In genomic region chr11:6608726-6609501, GRCh38 we compare ENCODE assay signal across 12 cellular contexts. TPM values are rescaled to one million over a fixed set of nuclear protein-coding genes. Genes with fewer than 3 reads are reported as not detected.
DNase-seq lines count a peak whose midpoint lies in the region; ATAC-seq, FAIRE-seq and TF ChIP-seq lines count a peak whose summit lies in the region.
"Had no signal": no experiment of that assay in that cellular context is flagged by ENCODE, and none has a peak within 500 bp of the region (broad histone marks: within the 10 kb centered on the region; RNA-seq: fewer than 3 reads in every experiment).

No MANE protein-coding gene starts in this region.

- TF ChIP-seq CTCF in heart right ventricle (IDR thresholded peaks at IDR 0.05) (no peak), astrocyte (IDR thresholded peaks at IDR 0.05; ENCODE audit: insufficient read depth, low read depth, low read length) (no peak), nephron (IDR thresholded peaks at IDR 0.05; ENCODE audit: unreplicated experiment in 3 of 3) (no peak), vagina (IDR thresholded peaks at IDR 0.05) (no peak)

- H3K9me3 ChIP-seq in heart right ventricle: no peaks in the 10 kb centered on the region
- H3K9me3 ChIP-seq in astrocyte (ENCODE audit: insufficient read depth, low read depth, low read length): no peaks in the 10 kb centered on the region
- no peaks in the 10 kb centered on the region for H3K9me3 ChIP-seq in vagina
- no peaks in the 10 kb centered on the region for H3K9me3 ChIP-seq in MG63

- H3K79me2 ChIP-seq in astrocyte (ENCODE audit: insufficient read depth, low read length): peaks cover 79% of the 10 kb centered on the region

- H3K4me1 Mint-ChIP-seq in astrocyte (ENCODE audit: low read depth, unreplicated experiment): peaks cover 38% of the 10 kb centered on the region
- H3K4me1 Mint-ChIP-seq in nephron: peaks cover 20% of the 10 kb centered on the region

- H3K4me1 ChIP-seq in heart right ventricle: peaks cover 11 to 84% (median 64%) of the 10 kb centered on the region in 9 donors
- H3K4me1 ChIP-seq in astrocyte (ENCODE audit: insufficient read depth, low read length): peaks cover 60% of the 10 kb centered on the region
- H3K4me1 ChIP-seq in vagina: peaks cover 59% of the 10 kb centered on the region

- no peak overlapping the region for H3K4me3 ChIP-seq in heart right ventricle
- H3K4me3 ChIP-seq in astrocyte (ENCODE audit: insufficient read depth, low read depth, low read length): no peak overlapping the region
- no peak overlapping the region for H3K4me3 ChIP-seq in vagina
- no peak overlapping the region for H3K4me3 ChIP-seq in MG63

- peak in 1 of 2 donors; percentile 3 for DNase-seq in heart right ventricle
- no peak for DNase-seq in left ventricle myocardium superior
- DNase-seq in astrocyte (ENCODE audit: low read depth): no peak
- peak in 1 of 2 donors; percentile 85 for DNase-seq in vagina (ENCODE audit: extremely low spot score in 2 of 2)
- DNase-seq in MG63: no peak
- DNase-seq: NCI-H1436 had no signal

- peaks cover 13% of the 10 kb centered on the region for H4K20me1 ChIP-seq in astrocyte (ENCODE audit: insufficient read depth, low read length)

- H3K36me3 Mint-ChIP-seq in astrocyte (ENCODE audit: low read depth, unreplicated experiment): peaks cover 20% of the 10 kb centered on the region
- peaks cover 27% of the 10 kb centered on the region for H3K36me3 Mint-ChIP-seq in nephron (ENCODE audit: low read depth)

- H3K27ac ChIP-seq in heart right ventricle (peak overlapping the region in 8 of 10 donors; percentile 4 to 99 (median 97)), astrocyte (ENCODE audit: low read depth, low read length) (peak overlapping the region; percentile 29), vagina (peak overlapping the region; percentile 87)
- H3K27ac ChIP-seq: C4-2B had no signal

- H3K36me3 ChIP-seq in heart right ventricle: peaks cover 3 to 50% (median 35%) of the 10 kb centered on the region in 9 donors
- peaks cover 38% of the 10 kb centered on the region for H3K36me3 ChIP-seq in astrocyte (ENCODE audit: insufficient read depth, low read length)
- H3K36me3 ChIP-seq in vagina: peaks cover 0 to 32% of the 10 kb centered on the region in 2 donors
- H3K36me3 ChIP-seq in MG63: peaks cover 67% of the 10 kb centered on the region

- no peak overlapping the region for H2AFZ ChIP-seq in astrocyte (ENCODE audit: low read depth, low read length)

- ATAC-seq in heart right ventricle (no peak), left ventricle myocardium superior (no peak), GM21529 (IDR thresholded peaks at IDR 0.05; ENCODE audit: unreplicated experiment) (no peak), HG03457 (IDR thresholded peaks at IDR 0.05; ENCODE audit: unreplicated experiment) (no peak)

- intact Hi-C loops in heart right ventricle (cut with DNase I): loop anchor here in 2 of 10 donors (5.0 to 10.0 kb wide), 2 partner anchors 74 to 127 kb away; partner anchors contain the start of genes ARFIP2 (in 1 of the 2) and TIMM10B (in 1 of the 2)
- intact Hi-C loops in left ventricle myocardium superior (cut with micrococcal nuclease): no loop called here
- intact Hi-C loops in vagina (cut with DNase I): loop anchor here (10.0 kb wide), 1 partner anchor 46 kb away; the partner anchor contains the start of gene DCHS1

- no peak for TF ChIP-seq POLR2A in vagina (IDR thresholded peaks at IDR 0.05)

- peak overlapping the region; percentile 97 for H3K4me2 ChIP-seq in astrocyte (ENCODE audit: low read length)

- H3K9ac ChIP-seq in astrocyte (ENCODE audit: low read length): peak overlapping the region; percentile 1

- no peaks in the 10 kb centered on the region for H3K9me3 Mint-ChIP-seq in astrocyte (ENCODE audit: unreplicated experiment)
- H3K9me3 Mint-ChIP-seq in nephron: no peaks in the 10 kb centered on the region

- H3K27ac Mint-ChIP-seq in astrocyte (ENCODE audit: unreplicated experiment) (peak overlapping the region; percentile 56), nephron (peak overlapping the region in 2 of 3 experiments; percentile 22 to 44)

- no peak for FAIRE-seq in astrocyte (lab: Jason Lieb, UNC)
- FAIRE-seq: endometrium, urothelium cell line had no signal

- no peak overlapping the region for H3K4me3 Mint-ChIP-seq in astrocyte (ENCODE audit: unreplicated experiment)
- peak overlapping the region; percentile 8 to 18 (median 9) for H3K4me3 Mint-ChIP-seq in nephron

- H3K27me3 ChIP-seq in heart right ventricle (no peaks in the 10 kb centered on the region), astrocyte (ENCODE audit: insufficient read depth, low read length) (no peaks in the 10 kb centered on the region), vagina (no peaks in the 10 kb centered on the region), MG63 (no peaks in the 10 kb centered on the region)

- H3K27me3 Mint-ChIP-seq in astrocyte (ENCODE audit: low read depth, unreplicated experiment) (no peaks in the 10 kb centered on the region), nephron (ENCODE audit: low read depth) (no peaks in the 10 kb centered on the region)

- WGBS in heart right ventricle, 2 donors: 87 to 88% methylated on average over 14 of the region's 14 CpGs

RNA-seq across cellular contexts. Expression of gene TAF10, which starts 3.1 kb away (rescaled TPM):
- total RNA-seq in heart right ventricle (100 to 1,000 TPM in 1 of 10 donors, 10 to 100 TPM in 9; 78.0 to 101 (median 89.7) TPM), left ventricle myocardium superior (89.4 TPM), astrocyte (111 and 113 TPM in 2 replicates), vagina (48.1 TPM)
- polyA plus RNA-seq in heart right ventricle: 100 to 1,000 TPM in 1 of 2 donors, 10 to 100 TPM in 1; 93.3 to 254 TPM
- total RNA-seq in MG63 (2014; rRNA removed; shearing (Covaris generic); ENCODE audit: low replicate concordance): 59.5 and 111 TPM in 2 replicates

RNA-seq across cellular contexts. Expression of gene ILK, which starts 5.3 kb away (rescaled TPM):
- total RNA-seq in heart right ventricle (100 to 1,000 TPM; 150 to 247 (median 204) TPM), left ventricle myocardium superior (210 TPM), astrocyte (209 and 218 TPM in 2 replicates), vagina (149 TPM)
- 100 to 1,000 TPM; 213 to 244 TPM for polyA plus RNA-seq in heart right ventricle
- 92.9 and 136 TPM in 2 replicates for total RNA-seq in MG63 (2014; rRNA removed; shearing (Covaris generic); ENCODE audit: low replicate concordance)

RNA-seq across cellular contexts. Expression of gene RRP8, which starts 5.5 kb away (rescaled TPM):
- total RNA-seq in heart right ventricle (10 to 100 TPM; 12.1 to 23.3 (median 20.5) TPM), left ventricle myocardium superior (22.1 TPM), astrocyte (23.9 and 25.8 TPM in 2 replicates), vagina (10.3 TPM)
- 10 to 100 TPM; 16.1 to 23.0 TPM for polyA plus RNA-seq in heart right ventricle
- 21.1 and 32.9 TPM in 2 replicates for total RNA-seq in MG63 (2014; rRNA removed; shearing (Covaris generic); ENCODE audit: low replicate concordance)

RNA-seq across cellular contexts. Expression of gene TPP1, which starts 10.3 kb away (rescaled TPM):
- total RNA-seq in heart right ventricle: 100 to 1,000 TPM in 2 of 10 donors, 10 to 100 TPM in 8; 56.3 to 132 (median 72.6) TPM
- 10 to 100 TPM; 31.9 to 34.6 TPM for polyA plus RNA-seq in heart right ventricle
- total RNA-seq in left ventricle myocardium superior: 77.7 TPM
- total RNA-seq in astrocyte: 43.4 and 58.3 TPM in 2 replicates
- total RNA-seq in vagina: 77.3 TPM
- total RNA-seq in MG63 (2014; rRNA removed; shearing (Covaris generic); ENCODE audit: low replicate concordance): 2.5 and 15.2 TPM in 2 replicates

RNA-seq across cellular contexts. Expression of gene DCHS1, which starts 46.7 kb away (rescaled TPM):
- total RNA-seq in heart right ventricle (10 to 100 TPM in 3 of 10 donors, 1 to 10 TPM in 7; 7.1 to 12.4 (median 8.7) TPM), left ventricle myocardium superior (8.8 TPM), astrocyte (7.7 and 8.4 TPM in 2 replicates), vagina (28.7 TPM)
- polyA plus RNA-seq in heart right ventricle: 1 to 10 TPM; 4.1 to 6.7 TPM
- 4.3 and 5.4 TPM in 2 replicates for total RNA-seq in MG63 (2014; rRNA removed; shearing (Covaris generic); ENCODE audit: low replicate concordance)

Comparison
In these comparisons a context has a peak if more than half of its experiments do, and no peak if none do; other contexts are left out.
1. H3K27ac ChIP-seq: peak in every context shown above with its lines; median percentile 97 in heart right ventricle; 87 in vagina; 29 in astrocyte.